10 cellular contexts compared by ENCODE assay signal in the genomic region with DNA sequence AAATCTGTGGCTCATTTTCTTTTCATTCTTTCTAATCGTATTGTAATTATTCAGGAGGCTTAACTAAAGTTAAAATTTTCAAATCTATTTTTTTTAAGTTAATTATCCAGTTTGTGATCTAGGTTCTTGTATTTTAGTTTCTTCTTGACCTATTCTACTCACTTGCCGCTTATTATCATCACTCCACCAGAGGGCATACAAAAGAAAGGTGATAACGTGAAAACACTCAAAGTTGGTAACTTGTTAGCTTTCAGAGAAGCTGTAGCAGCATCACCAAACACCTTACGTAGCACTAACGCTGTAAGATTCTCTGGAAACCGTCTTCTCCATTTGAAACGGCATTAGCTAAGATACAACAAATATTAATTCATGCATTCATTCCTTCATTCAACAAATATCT. TPM values are rescaled to one million over a fixed set of nuclear protein-coding genes. Genes with fewer than 3 reads are reported as not detected.
DNase-seq lines count a peak whose midpoint lies in the region; ATAC-seq and TF ChIP-seq lines count a peak whose summit lies in the region.
"Had no signal": no experiment of that assay in that cellular context is flagged by ENCODE, and none has a peak within 500 bp of the region (broad histone marks: within the 10 kb centered on the region; RNA-seq: fewer than 3 reads in every experiment).

No MANE protein-coding gene starts in this region.

- no peak overlapping the region for H3K27ac ChIP-seq in thoracic aorta
- H3K27ac ChIP-seq: pancreas had no signal

- POLR2A ChIA-PET in activated CD8-positive, alpha-beta T cell treated with anti-CD3 and anti-CD28 coated beads for 36 hours (lab: Charles Lee) = no interaction called here
- POLR2A ChIA-PET in activated CD8-positive, alpha-beta T cell treated with anti-CD3 and anti-CD28 coated beads, Interleukin-2, amount 10 ng/mL, durations not matched to agents 7 days and 5 days (lab: Charles Lee) = no interaction called here

- H3K4me3 ChIP-seq in thoracic aorta = peak overlapping the region; percentile 25
- H3K4me3 ChIP-seq: pancreas had no signal

- H3K27me3 Mint-ChIP-seq in activated CD8-positive, alpha-beta T cell treated with anti-CD3 and anti-CD28 coated beads for 36 hours = peaks cover 38% of the 10 kb centered on the region
- H3K27me3 Mint-ChIP-seq in activated CD8-positive, alpha-beta T cell treated with anti-CD3 and anti-CD28 coated beads, Interleukin-2, amount 10 ng/mL, durations not matched to agents 7 days and 5 days (ENCODE audit: low read depth) = peaks cover 31% of the 10 kb centered on the region
- H3K27me3 Mint-ChIP-seq in endothelial cell (ENCODE audit: unreplicated experiment) = no peaks in the 10 kb centered on the region
- H3K27me3 Mint-ChIP-seq in activated naive CD4-positive, alpha-beta T cell treated with anti-CD3 and anti-CD28 coated beads, Interleukin-2, amount 10 ng/mL, durations not matched to agents 7 days and 5 days = peaks cover 36% of the 10 kb centered on the region
- peaks cover 53% of the 10 kb centered on the region for H3K27me3 Mint-ChIP-seq in activated CD8-positive, alpha-beta memory T cell treated with anti-CD3 and anti-CD28 coated beads, Interleukin-2, amount 10 ng/mL, durations not matched to agents 7 days and 5 days

- H3K9me3 Mint-ChIP-seq in activated CD8-positive, alpha-beta T cell treated with anti-CD3 and anti-CD28 coated beads for 36 hours = no peaks in the 10 kb centered on the region
- H3K9me3 Mint-ChIP-seq in activated CD8-positive, alpha-beta T cell treated with anti-CD3 and anti-CD28 coated beads, Interleukin-2, amount 10 ng/mL, durations not matched to agents 7 days and 5 days (ENCODE audit: insufficient read depth) = no peaks in the 10 kb centered on the region
- no peaks in the 10 kb centered on the region for H3K9me3 Mint-ChIP-seq in endothelial cell (ENCODE audit: unreplicated experiment)
- no peaks in the 10 kb centered on the region for H3K9me3 Mint-ChIP-seq in activated naive CD4-positive, alpha-beta T cell treated with anti-CD3 and anti-CD28 coated beads, Interleukin-2, amount 10 ng/mL, durations not matched to agents 7 days and 5 days
- H3K9me3 Mint-ChIP-seq in activated CD8-positive, alpha-beta memory T cell treated with anti-CD3 and anti-CD28 coated beads, Interleukin-2, amount 10 ng/mL, durations not matched to agents 7 days and 5 days (ENCODE audit: low read depth) = no peaks in the 10 kb centered on the region
- H3K9me3 Mint-ChIP-seq: stimulated activated naive CD8-positive, alpha-beta T cell treated with anti-CD3 and anti-CD28 coated beads, Interleukin-15, amount 100 ng/mL, for 72 hours had no signal

- H3K9me3 ChIP-seq in thoracic aorta = no peaks in the 10 kb centered on the region
- H3K9me3 ChIP-seq: pancreas had no signal

- peaks cover 8% of the 10 kb centered on the region for H3K4me1 Mint-ChIP-seq in activated CD8-positive, alpha-beta T cell treated with anti-CD3 and anti-CD28 coated beads for 36 hours (ENCODE audit: low read depth)
- H3K4me1 Mint-ChIP-seq in activated CD8-positive, alpha-beta T cell treated with anti-CD3 and anti-CD28 coated beads, Interleukin-2, amount 10 ng/mL, durations not matched to agents 7 days and 5 days (ENCODE audit: low read depth) = peaks cover 13% of the 10 kb centered on the region
- peaks cover 28% of the 10 kb centered on the region for H3K4me1 Mint-ChIP-seq in endothelial cell (ENCODE audit: unreplicated experiment)
- peaks cover 17% of the 10 kb centered on the region for H3K4me1 Mint-ChIP-seq in activated naive CD4-positive, alpha-beta T cell treated with anti-CD3 and anti-CD28 coated beads, Interleukin-2, amount 10 ng/mL, durations not matched to agents 7 days and 5 days
- peaks cover 17% of the 10 kb centered on the region for H3K4me1 Mint-ChIP-seq in activated CD8-positive, alpha-beta memory T cell treated with anti-CD3 and anti-CD28 coated beads, Interleukin-2, amount 10 ng/mL, durations not matched to agents 7 days and 5 days

- H3K36me3 ChIP-seq in thoracic aorta = no peaks in the 10 kb centered on the region
- H3K36me3 ChIP-seq: pancreas had no signal

- no peak for ATAC-seq in activated CD8-positive, alpha-beta T cell treated with anti-CD3 and anti-CD28 coated beads for 36 hours
- ATAC-seq in activated CD8-positive, alpha-beta T cell treated with anti-CD3 and anti-CD28 coated beads, Interleukin-2, amount 10 ng/mL, durations not matched to agents 7 days and 5 days = no peak
- ATAC-seq in thoracic aorta (ENCODE audit: insufficient number of reproducible peaks, low FRiP score, low read depth) (no peak), HG03521 (IDR thresholded peaks at IDR 0.05; ENCODE audit: unreplicated experiment) (no peak)
- no peak for ATAC-seq in activated CD8-positive, alpha-beta memory T cell treated with anti-CD3 and anti-CD28 coated beads, Interleukin-2, amount 10 ng/mL, durations not matched to agents 7 days and 5 days
- ATAC-seq: pancreas; stimulated activated naive CD8-positive, alpha-beta T cell treated with anti-CD3 and anti-CD28 coated beads, Interleukin-15, amount 100 ng/mL, for 72 hours had no signal

- CTCF ChIA-PET in activated CD8-positive, alpha-beta T cell treated with anti-CD3 and anti-CD28 coated beads for 36 hours (lab: Charles Lee) = interaction anchor here (0.6 to 0.7 kb wide), 2 partner anchors 11 to 102 kb away, joined by 3 to 4 read pairs; no protein-coding TSS in a partner anchor
- CTCF ChIA-PET in activated CD8-positive, alpha-beta T cell treated with anti-CD3 and anti-CD28 coated beads, Interleukin-2, amount 10 ng/mL, durations not matched to agents 7 days and 5 days (lab: Charles Lee) = interaction anchor here (0.6 to 1.2 kb wide), 4 partner anchors 16 to 116 kb away, joined by 3 to 4 read pairs (median 4); a partner anchor contains a TSS
- CTCF ChIA-PET in activated naive CD4-positive, alpha-beta T cell treated with anti-CD3 and anti-CD28 coated beads, Interleukin-2, amount 10 ng/mL, durations not matched to agents 7 days and 5 days (lab: Charles Lee) = interaction anchor here (0.7 to 3.2 kb wide), 4 partner anchors 12 to 112 kb away, joined by 3 to 10 read pairs (median 6); no protein-coding TSS in a partner anchor
- CTCF ChIA-PET in activated CD8-positive, alpha-beta memory T cell treated with anti-CD3 and anti-CD28 coated beads, Interleukin-2, amount 10 ng/mL, durations not matched to agents 7 days and 5 days (lab: Charles Lee) = interaction anchor here (1.0 to 1.4 kb wide), 2 partner anchors 111 to 116 kb away, joined by 3 to 4 read pairs; a partner anchor contains a TSS

- H3K27me3 ChIP-seq in thoracic aorta (replicated peaks; ENCODE audit: insufficient read depth) = no peaks in the 10 kb centered on the region

- peaks cover 21 to 43% of the 10 kb centered on the region in 2 donors for H3K4me1 ChIP-seq in thoracic aorta (ENCODE audit: control insufficient read depth in 1 of 2, low read depth in 2 of 2)
- H3K4me1 ChIP-seq: pancreas had no signal

- H3K4me3 Mint-ChIP-seq in activated CD8-positive, alpha-beta T cell treated with anti-CD3 and anti-CD28 coated beads for 36 hours = no peak overlapping the region
- no peak overlapping the region for H3K4me3 Mint-ChIP-seq in activated CD8-positive, alpha-beta T cell treated with anti-CD3 and anti-CD28 coated beads, Interleukin-2, amount 10 ng/mL, durations not matched to agents 7 days and 5 days
- H3K4me3 Mint-ChIP-seq in endothelial cell (ENCODE audit: unreplicated experiment) = peak overlapping the region; percentile 24
- no peak overlapping the region for H3K4me3 Mint-ChIP-seq in activated naive CD4-positive, alpha-beta T cell treated with anti-CD3 and anti-CD28 coated beads, Interleukin-2, amount 10 ng/mL, durations not matched to agents 7 days and 5 days
- H3K4me3 Mint-ChIP-seq in activated CD8-positive, alpha-beta memory T cell treated with anti-CD3 and anti-CD28 coated beads, Interleukin-2, amount 10 ng/mL, durations not matched to agents 7 days and 5 days = no peak overlapping the region
- H3K4me3 Mint-ChIP-seq: stimulated activated naive CD8-positive, alpha-beta T cell treated with anti-CD3 and anti-CD28 coated beads, Interleukin-15, amount 100 ng/mL, for 72 hours had no signal

- peak; percentile 31 for TF ChIP-seq CTCF in activated CD8-positive, alpha-beta T cell treated with anti-CD3 and anti-CD28 coated beads for 36 hours (IDR thresholded peaks at IDR 0.05)
- TF ChIP-seq CTCF in endothelial cell (IDR thresholded peaks at IDR 0.05; ENCODE audit: unreplicated experiment) = peak; percentile 47
- TF ChIP-seq CTCF in thoracic aorta (IDR thresholded peaks at IDR 0.05) = peak; percentile 20

- no peak overlapping the region for H3K27ac Mint-ChIP-seq in activated CD8-positive, alpha-beta T cell treated with anti-CD3 and anti-CD28 coated beads for 36 hours
- no peak overlapping the region for H3K27ac Mint-ChIP-seq in activated CD8-positive, alpha-beta T cell treated with anti-CD3 and anti-CD28 coated beads, Interleukin-2, amount 10 ng/mL, durations not matched to agents 7 days and 5 days
- H3K27ac Mint-ChIP-seq in endothelial cell (ENCODE audit: unreplicated experiment) = no peak overlapping the region
- no peak overlapping the region for H3K27ac Mint-ChIP-seq in activated naive CD4-positive, alpha-beta T cell treated with anti-CD3 and anti-CD28 coated beads, Interleukin-2, amount 10 ng/mL, durations not matched to agents 7 days and 5 days
- H3K27ac Mint-ChIP-seq in activated CD8-positive, alpha-beta memory T cell treated with anti-CD3 and anti-CD28 coated beads, Interleukin-2, amount 10 ng/mL, durations not matched to agents 7 days and 5 days = no peak overlapping the region
- H3K27ac Mint-ChIP-seq: stimulated activated naive CD8-positive, alpha-beta T cell treated with anti-CD3 and anti-CD28 coated beads, Interleukin-15, amount 100 ng/mL, for 72 hours had no signal

- no peak for DNase-seq in activated CD8-positive, alpha-beta T cell treated with anti-CD3 and anti-CD28 coated beads for 36 hours
- DNase-seq in activated CD8-positive, alpha-beta T cell treated with anti-CD3 and anti-CD28 coated beads, Interleukin-2, amount 10 ng/mL, durations not matched to agents 7 days and 5 days = no peak
- DNase-seq in NCI-H2227 (lab: John Stamatoyannopoulos, UW; ENCODE audit: unreplicated experiment) (peak; percentile 39), endothelial cell (ENCODE audit: low spot score) (peak; percentile 17), thoracic aorta (ENCODE audit: low spot score) (no peak)
- DNase-seq in activated naive CD4-positive, alpha-beta T cell treated with anti-CD3 and anti-CD28 coated beads, Interleukin-2, amount 10 ng/mL, durations not matched to agents 7 days and 5 days = no peak
- no peak for DNase-seq in activated CD8-positive, alpha-beta memory T cell treated with anti-CD3 and anti-CD28 coated beads, Interleukin-2, amount 10 ng/mL, durations not matched to agents 7 days and 5 days
- DNase-seq: pancreas; stimulated activated naive CD8-positive, alpha-beta T cell treated with anti-CD3 and anti-CD28 coated beads, Interleukin-15, amount 100 ng/mL, for 72 hours had no signal

- intact Hi-C loops in activated CD8-positive, alpha-beta T cell treated with anti-CD3 and anti-CD28 coated beads for 36 hours (cut with micrococcal nuclease) = no loop called here

- peaks cover 2% of the 10 kb centered on the region for H3K36me3 Mint-ChIP-seq in activated CD8-positive, alpha-beta T cell treated with anti-CD3 and anti-CD28 coated beads for 36 hours (ENCODE audit: low read depth)
- H3K36me3 Mint-ChIP-seq in activated CD8-positive, alpha-beta T cell treated with anti-CD3 and anti-CD28 coated beads, Interleukin-2, amount 10 ng/mL, durations not matched to agents 7 days and 5 days (ENCODE audit: low read depth) = peaks cover under 1% of the 10 kb centered on the region
- peaks cover 13% of the 10 kb centered on the region for H3K36me3 Mint-ChIP-seq in endothelial cell (ENCODE audit: low read depth, unreplicated experiment)
- no peaks in the 10 kb centered on the region for H3K36me3 Mint-ChIP-seq in activated naive CD4-positive, alpha-beta T cell treated with anti-CD3 and anti-CD28 coated beads, Interleukin-2, amount 10 ng/mL, durations not matched to agents 7 days and 5 days
- H3K36me3 Mint-ChIP-seq in activated CD8-positive, alpha-beta memory T cell treated with anti-CD3 and anti-CD28 coated beads, Interleukin-2, amount 10 ng/mL, durations not matched to agents 7 days and 5 days = peaks cover 7% of the 10 kb centered on the region

RNA-seq across cellular contexts. Expression of a gene that starts 4.8 kb away (rescaled TPM):
- 1 to 10 TPM; 1.1 to 1.3 TPM for total RNA-seq in activated CD8-positive, alpha-beta T cell treated with anti-CD3 and anti-CD28 coated beads for 36 hours
- 10 to 100 TPM in 1 of 2 experiments, 1 to 10 TPM in 1; 6.7 to 10.3 TPM for total RNA-seq in activated CD8-positive, alpha-beta T cell treated with anti-CD3 and anti-CD28 coated beads, Interleukin-2, amount 10 ng/mL, durations not matched to agents 7 days and 5 days
- total RNA-seq in endothelial cell (ENCODE audit: unreplicated experiment) (66.9 TPM), thoracic aorta (10 to 100 TPM; 66.2 to 66.7 TPM)
- total RNA-seq in activated CD8-positive, alpha-beta memory T cell treated with anti-CD3 and anti-CD28 coated beads, Interleukin-2, amount 10 ng/mL, durations not matched to agents 7 days and 5 days = 10 to 100 TPM in 1 of 2 experiments, 1 to 10 TPM in 1; 7.5 to 13.8 TPM

Comparison
In these comparisons a context has a peak if more than half of its experiments do, and no peak if none do; other contexts are left out.
1. DNase-seq: peak in NCI-H2227 (single experiment) and endothelial cell (single experiment); none in activated CD8-positive, alpha-beta T cell treated with anti-CD3 and anti-CD28 coated beads for 36 hours (single experiment), activated CD8-positive, alpha-beta T cell treated with anti-CD3 and anti-CD28 coated beads, Interleukin-2, amount 10 ng/mL, durations not matched to agents 7 days and 5 days (single experiment), thoracic aorta (single experiment), activated naive CD4-positive, alpha-beta T cell treated with anti-CD3 and anti-CD28 coated beads, Interleukin-2, amount 10 ng/mL, durations not matched to agents 7 days and 5 days (single experiment) and activated CD8-positive, alpha-beta memory T cell treated with anti-CD3 and anti-CD28 coated beads, Interleukin-2, amount 10 ng/mL, durations not matched to agents 7 days and 5 days (single experiment).
2. Peak in every context shown above with its lines, with median percentiles within 50 percentile points of each other: CTCF ChIP-seq.